In genomic region chr1:54495954-54496353, GRCh38 we compare ENCODE assay signal across 8 cellular contexts.
"Had no signal": no experiment of that assay in that cellular context is flagged by ENCODE, and none has a peak within 500 bp of the region (broad histone marks: within the 10 kb centered on the region; RNA-seq: fewer than 3 reads in every experiment).

No MANE protein-coding gene starts in this region.

- FAIRE-seq: G401.6, GM12878, GM12891, GM12892, GM18507, GM19239 had no signal

- ATAC-seq: GM12878 had no signal

- H3K4me3 ChIP-seq: GM12878 had no signal

- DNase-seq: GDM1, GF-D8 had no signal
